Comparison of ENCODE assay signal across 10 cellular contexts in genomic region chr6:125834347-125834746, GRCh38. TPM values are rescaled to one million over a fixed set of nuclear protein-coding genes. Genes with fewer than 3 reads are reported as not detected.
DNase-seq lines count a peak whose midpoint lies in the region; ATAC-seq and TF ChIP-seq lines count a peak whose summit lies in the region.
"Had no signal": no experiment of that assay in that cellular context is flagged by ENCODE, and none has a peak within 500 bp of the region (broad histone marks: within the 10 kb centered on the region; RNA-seq: fewer than 3 reads in every experiment).

No MANE protein-coding gene starts in this region.

- H3K4ac ChIP-seq in mesenchymal stem cell (ENCODE audit: low read depth in 1 of 2, low read length in 2 of 2): no peak overlapping the region
- H3K4ac ChIP-seq in H9 (ENCODE audit: low read depth, low read length): no peak overlapping the region

- no peaks in the 10 kb centered on the region for H3K36me3 Mint-ChIP-seq in H9 (ENCODE audit: insufficient read depth in 1 of 3, low read depth in 3 of 3)

- H2BK5ac ChIP-seq in mesenchymal stem cell (ENCODE audit: low read depth, low read length, poor library complexity, severe bottlenecking): no peak overlapping the region
- no peak overlapping the region for H2BK5ac ChIP-seq in H9 (ENCODE audit: insufficient read length, low read length)

- no peak overlapping the region for H2BK20ac ChIP-seq in H9 (ENCODE audit: low read depth, low read length, poor library complexity, severe bottlenecking)

- no peaks in the 10 kb centered on the region for H3K79me2 ChIP-seq in H9 (ENCODE audit: insufficient read depth, low read length)

- H3K27ac ChIP-seq in HL-60 (replicated peaks) (peak overlapping the region; percentile 2), mesenchymal stem cell (ENCODE audit: low read length, poor library complexity, severe bottlenecking) (no peak overlapping the region), H9 (ENCODE audit: insufficient read length, low read depth, low read length) (no peak overlapping the region), body of pancreas (peak overlapping the region in 1 of 4 donors; percentile 32)

- no peak overlapping the region for H3K4me2 ChIP-seq in mesenchymal stem cell (ENCODE audit: low read length, poor library complexity, severe bottlenecking)
- H3K4me2 ChIP-seq in H9 (ENCODE audit: insufficient read depth, insufficient read length, low read length): no peak overlapping the region

- H3K27me3 ChIP-seq in HL-60 (ENCODE audit: insufficient read depth, poor library complexity, severe bottlenecking) (no peaks in the 10 kb centered on the region), mesenchymal stem cell (ENCODE audit: control insufficient read depth in 1 of 2, insufficient read depth in 1 of 2, low read length in 2 of 2) (no peaks in the 10 kb centered on the region), H9 (ENCODE audit: insufficient read depth, low read length) (no peaks in the 10 kb centered on the region), body of pancreas (no peaks in the 10 kb centered on the region)

- H4K5ac ChIP-seq in H9 (ENCODE audit: insufficient read length, low read depth, low read length): no peak overlapping the region

- H3K36me3 ChIP-seq in mesenchymal stem cell (ENCODE audit: control insufficient read depth in 1 of 2, insufficient read depth in 2 of 2, low read depth in 1 of 2, low read length in 2 of 2): no peaks in the 10 kb centered on the region
- no peaks in the 10 kb centered on the region for H3K36me3 ChIP-seq in body of pancreas (replicated peaks in 1 of 2; ENCODE audit: insufficient read depth in 1 of 2, low read depth in 2 of 2)

- peak; percentile 47 for ATAC-seq in GM18502 (IDR thresholded peaks at IDR 0.05; ENCODE audit: poor library complexity, unreplicated experiment)
- peak; percentile 70 for ATAC-seq in GM21529 (IDR thresholded peaks at IDR 0.05; ENCODE audit: unreplicated experiment)
- no peak for ATAC-seq in body of pancreas

- H3K23ac ChIP-seq in mesenchymal stem cell (ENCODE audit: low read length in 2 of 2): no peak overlapping the region
- no peak overlapping the region for H3K23ac ChIP-seq in H9 (ENCODE audit: insufficient read length, low read depth, low read length)

- intact Hi-C loops in body of pancreas (cut with DNase I) (no loop called here), lower leg skin (cut with DNase I; ENCODE audit: low total_unique reads) (no loop called here)

- H3K9ac ChIP-seq in mesenchymal stem cell (ENCODE audit: low read length): peak overlapping the region; percentile 55
- H3K9ac ChIP-seq in H9 (ENCODE audit: extremely low read depth, insufficient read length, low read length): no peak overlapping the region

- H3K4me1 Mint-ChIP-seq in H9: peaks cover 5 to 14% of the 10 kb centered on the region in 2 experiments; a peak in 3 of 4 replicates

- no peak for DNase-seq in HL-60 (ENCODE audit: low read depth in 1 of 2, low spot score in 1 of 2)
- DNase-seq in mesenchymal stem cell: no peak
- no peak for DNase-seq in GM19238 (ENCODE audit: insufficient read length, low spot score)
- no peak for DNase-seq in H9
- no peak for DNase-seq in body of pancreas
- no peak for DNase-seq in lower leg skin (ENCODE audit: low spot score in 2 of 2)
- DNase-seq: DMS153 had no signal

- WGBS in mesenchymal stem cell: 92% methylated on average over 1 of the region's 2 CpGs
- no CpG with 5 or more reads among the region's 2 CpGs for WGBS in H9 (ENCODE audit: extremely low coverage, insufficient read length, low lambda C conversion rate)
- 69 to 77% methylated on average over 2 of the region's 2 CpGs for WGBS in body of pancreas, 2 donors
- 87 to 89% methylated on average over 2 of the region's 2 CpGs for WGBS in lower leg skin, 2 donors

- H3K27me3 Mint-ChIP-seq in H9 (ENCODE audit: low read depth): no peaks in the 10 kb centered on the region

- H3K4me3 Mint-ChIP-seq in H9: no peak overlapping the region
- H3K4me3 Mint-ChIP-seq: activated T-helper 1 cell treated with anti-CD3 and anti-CD28 coated beads, Interleukin-12 subunit alpha, Interleukin-12 subunit beta, Interleukin-2, Interleukin-4 antibody, amounts not matched to agents 30 ng/mL and 10 ng/mL and 1 ng/mL, durations not matched to agents 14 hours and 24 hours and 36 hours had no signal

- H2BK12ac ChIP-seq in mesenchymal stem cell (ENCODE audit: low read length in 2 of 2): no peak overlapping the region
- H2BK12ac ChIP-seq in H9 (ENCODE audit: insufficient read length, low read depth, low read length): no peak overlapping the region

- no peak overlapping the region for H3K18ac ChIP-seq in mesenchymal stem cell (ENCODE audit: low read depth in 1 of 2, low read length in 2 of 2)
- no peak overlapping the region for H3K18ac ChIP-seq in H9 (ENCODE audit: insufficient read length, low read depth, low read length)

- H3K79me1 ChIP-seq in mesenchymal stem cell (replicated peaks; ENCODE audit: low read length, poor library complexity, severe bottlenecking) (peaks cover 5% of the 10 kb centered on the region), H9 (ENCODE audit: insufficient read depth, low read depth, low read length, poor library complexity, severe bottlenecking) (no peaks in the 10 kb centered on the region)

- no peak for TF ChIP-seq POLR2A in body of pancreas (IDR thresholded peaks at IDR 0.05)
- no peak for TF ChIP-seq POLR2A in lower leg skin (IDR thresholded peaks at IDR 0.05)

- H3K4me1 ChIP-seq in mesenchymal stem cell (ENCODE audit: control insufficient read depth, insufficient read depth, low read depth, low read length) (no peaks in the 10 kb centered on the region), H9 (ENCODE audit: insufficient read depth, low read length) (no peaks in the 10 kb centered on the region; the same call in 1 of the 2 replicates), body of pancreas (peaks cover 13% of the 10 kb centered on the region)

- H3K27ac Mint-ChIP-seq in H9: no peak overlapping the region; a peak in 1 of 7 replicates
- H3K27ac Mint-ChIP-seq: activated T-helper 1 cell treated with anti-CD3 and anti-CD28 coated beads, Interleukin-12 subunit alpha, Interleukin-12 subunit beta, Interleukin-2, Interleukin-4 antibody, amounts not matched to agents 30 ng/mL and 10 ng/mL and 1 ng/mL, durations not matched to agents 14 hours and 24 hours and 36 hours had no signal

- H3K23me2 ChIP-seq in H9 (ENCODE audit: insufficient read length, low read depth, low read length, poor library complexity, severe bottlenecking): no peaks in the 10 kb centered on the region

- no peaks in the 10 kb centered on the region for H3K9me3 Mint-ChIP-seq in H9
- H3K9me3 Mint-ChIP-seq: activated T-helper 1 cell treated with anti-CD3 and anti-CD28 coated beads, Interleukin-12 subunit alpha, Interleukin-12 subunit beta, Interleukin-2, Interleukin-4 antibody, amounts not matched to agents 30 ng/mL and 10 ng/mL and 1 ng/mL, durations not matched to agents 14 hours and 24 hours and 36 hours had no signal

- no peak overlapping the region for H3K4me3 ChIP-seq in HL-60 (replicated peaks; ENCODE audit: insufficient read depth, low read length)
- H3K4me3 ChIP-seq in mesenchymal stem cell (ENCODE audit: insufficient read depth in 1 of 2, low read depth in 1 of 2, low read length in 2 of 2): no peak overlapping the region
- H3K4me3 ChIP-seq in body of pancreas: no peak overlapping the region
- no peak overlapping the region for H3K4me3 ChIP-seq in lower leg skin (ENCODE audit: low read depth, poor library complexity, severe bottlenecking)

- no peak overlapping the region for H4K91ac ChIP-seq in mesenchymal stem cell (ENCODE audit: low read length)
- H4K91ac ChIP-seq in H9 (ENCODE audit: insufficient read length, low read depth, low read length): no peak overlapping the region

- H3K14ac ChIP-seq in mesenchymal stem cell (ENCODE audit: low read length in 2 of 2) (no peak overlapping the region), H9 (ENCODE audit: insufficient read depth, low read length) (no peak overlapping the region)

- TF ChIP-seq CTCF in HL-60 (IDR thresholded peaks at IDR 0.05; ENCODE audit: insufficient read depth, low read length): no peak
- TF ChIP-seq CTCF in H9 (conservative IDR thresholded peaks at IDR 0.05): no peak
- TF ChIP-seq CTCF in body of pancreas (IDR thresholded peaks at IDR 0.05): no peak
- no peak for TF ChIP-seq CTCF in lower leg skin (IDR thresholded peaks at IDR 0.05)

- H2BK120ac ChIP-seq in mesenchymal stem cell (ENCODE audit: low read depth, low read length): no peak overlapping the region
- H2BK120ac ChIP-seq in H9 (ENCODE audit: low read depth, low read length, poor library complexity, severe bottlenecking): no peak overlapping the region

- no peak overlapping the region for H2BK15ac ChIP-seq in mesenchymal stem cell (ENCODE audit: low read depth, poor library complexity, severe bottlenecking)
- H2BK15ac ChIP-seq in H9 (ENCODE audit: low read depth, low read length): no peak overlapping the region

- H4K8ac ChIP-seq in mesenchymal stem cell (ENCODE audit: low read length) (no peak overlapping the region), H9 (replicated peaks; ENCODE audit: insufficient read length, low read depth, low read length) (no peak overlapping the region)

- no peaks in the 10 kb centered on the region for H4K20me1 ChIP-seq in H9 (ENCODE audit: control insufficient read depth, insufficient read depth, insufficient read length)

- no peak overlapping the region for H2AFZ ChIP-seq in mesenchymal stem cell (ENCODE audit: low read depth, low read length)
- no peak overlapping the region for H2AFZ ChIP-seq in H9 (ENCODE audit: low read length)

- no peak overlapping the region for H3T11ph ChIP-seq in H9 (ENCODE audit: low read length)

- no peaks in the 10 kb centered on the region for H3K9me3 ChIP-seq in mesenchymal stem cell (ENCODE audit: control insufficient read depth, low read length)
- H3K9me3 ChIP-seq in H9 (ENCODE audit: control insufficient read depth, low read depth, low read length): no peaks in the 10 kb centered on the region
- no peaks in the 10 kb centered on the region for H3K9me3 ChIP-seq in body of pancreas

- H2AK5ac ChIP-seq in mesenchymal stem cell (ENCODE audit: low read length, severe bottlenecking): no peak overlapping the region
- no peak overlapping the region for H2AK5ac ChIP-seq in H9 (ENCODE audit: insufficient read length, low read length)

- no peak overlapping the region for H3K56ac ChIP-seq in H9 (ENCODE audit: insufficient read length, low read depth, low read length)

RNA-seq across cellular contexts. Expression of gene NCOA7, which starts 43.6 kb away (rescaled TPM):
- polyA plus RNA-seq in mesenchymal stem cell (2013, experiment 1 of 2): 22.8 TPM
- 21.7 TPM for polyA plus RNA-seq in mesenchymal stem cell (2013, experiment 2 of 2)
- total RNA-seq in H9 (2021) (7.1 and 9.4 TPM in 2 replicates), body of pancreas (10 to 100 TPM; 26.5 to 30.0 TPM), lower leg skin (10 to 100 TPM in 3 of 4 donors, 1 to 10 TPM in 1; 6.8 to 14.9 (median 13.3) TPM)
